In genomic region chr3:123745184-123745855, GRCh38 we compare ENCODE assay signal across 14 cellular contexts.
DNase-seq lines count a peak whose midpoint lies in the region; TF ChIP-seq lines count a peak whose summit lies in the region.
"Had no signal": no experiment of that assay in that cellular context is flagged by ENCODE, and none has a peak within 500 bp of the region (broad histone marks: within the 10 kb centered on the region; RNA-seq: fewer than 3 reads in every experiment).

No MANE protein-coding gene starts in this region.

- 72 to 88% (median 80%) methylated on average over 1 of the region's 1 CpG for WGBS in spleen, 5 donors

- H3K4me1 ChIP-seq in ascending aorta (peaks cover 0 to 42% of the 10 kb centered on the region in 2 donors), spleen (no peaks in the 10 kb centered on the region), uterus (peaks cover 0 to 8% of the 10 kb centered on the region in 2 donors)

- intact Hi-C loops in ascending aorta (cut with DNase I) (loop anchor here (5.0 kb wide), 1 partner anchor 137 kb away; the partner anchor contains the start of gene MYLK), spleen (cut with DNase I; ENCODE audit: low total_unique reads) (no loop called here), posterior cingulate gyrus (cut with DNase I) (no loop called here), uterus (cut with DNase I; ENCODE audit: low total_unique reads) (no loop called here)

- TF ChIP-seq CTCF in AG09309 (IDR thresholded peaks at IDR 0.05; ENCODE audit: control insufficient read depth, insufficient read depth, low read depth, low read length, missing control alignments) = peak; percentile 37
- peak; percentile 34 for TF ChIP-seq CTCF in HFF-Myc (IDR thresholded peaks at IDR 0.05; ENCODE audit: low read depth, low read length, missing control alignments)
- TF ChIP-seq CTCF in ascending aorta (IDR thresholded peaks at IDR 0.05) = peak; percentile 30 to 43 (median 32)
- TF ChIP-seq CTCF in spleen (IDR thresholded peaks at IDR 0.05 in 8 of 11, conservative IDR thresholded peaks at IDR 0.05 in 3 of 11) = peak in 2 of 11 experiments; percentile 11 to 24
- peak in 1 of 4 experiments; percentile 6 for TF ChIP-seq CTCF in uterus (IDR thresholded peaks at IDR 0.05)

- DNase-seq in AG09309 (ENCODE audit: low read depth) = no peak
- no peak for DNase-seq in HFF-Myc (ENCODE audit: extremely low read depth, low read depth)
- peak in 1 of 2 donors; percentile 52 for DNase-seq in ascending aorta (ENCODE audit: low spot score in 2 of 2)
- DNase-seq in iPS-NIHi7 (ENCODE audit: extremely low spot score) = peak; percentile 39
- no peak for DNase-seq in spleen
- DNase-seq in posterior cingulate gyrus = no peak
- no peak for DNase-seq in uterus
- no peak for DNase-seq in NCI-H446 treated with DMSO at 0.1 percent for 48 hours (lab: John Stamatoyannopoulos, UW)
- DNase-seq: anterior cingulate cortex; CD8-positive, alpha-beta T cell; GOT3; naive B cell; NCI-H2171 treated with DMSO at 0.1 percent for 48 hours; stimulated activated CD4-positive, alpha-beta T cell treated with anti-CD3 and anti-CD28 coated beads, Interleukin-2, amount 100 ng/mL, for 48 hours had no signal

- peak overlapping the region; percentile 48 to 49 for H3K27ac ChIP-seq in ascending aorta
- no peak overlapping the region for H3K27ac ChIP-seq in spleen
- no peak overlapping the region for H3K27ac ChIP-seq in uterus

- peaks cover 0 to 9% of the 10 kb centered on the region in 2 donors for H3K9me3 ChIP-seq in ascending aorta
- no peaks in the 10 kb centered on the region for H3K9me3 ChIP-seq in spleen
- H3K9me3 ChIP-seq in uterus = no peaks in the 10 kb centered on the region

- H3K27me3 ChIP-seq in ascending aorta = no peaks in the 10 kb centered on the region
- H3K27me3 ChIP-seq in spleen (replicated peaks in 1 of 7) = no peaks in the 10 kb centered on the region
- H3K27me3 ChIP-seq in uterus = no peaks in the 10 kb centered on the region

- TF ChIP-seq POLR2A in spleen (IDR thresholded peaks at IDR 0.05) = no peak
- no peak for TF ChIP-seq POLR2A in uterus (IDR thresholded peaks at IDR 0.05)

- H3K36me3 ChIP-seq in ascending aorta = peaks cover 0 to 5% of the 10 kb centered on the region in 2 donors
- H3K36me3 ChIP-seq in spleen = no peaks in the 10 kb centered on the region
- no peaks in the 10 kb centered on the region for H3K36me3 ChIP-seq in uterus

- H3K4me3 ChIP-seq in AG09309 (ENCODE audit: control insufficient read depth, low read depth, low read length) = no peak overlapping the region
- no peak overlapping the region for H3K4me3 ChIP-seq in HFF-Myc (replicated peaks; ENCODE audit: low read depth, low read length)
- H3K4me3 ChIP-seq in ascending aorta = no peak overlapping the region
- H3K4me3 ChIP-seq in spleen = no peak overlapping the region
- H3K4me3 ChIP-seq in uterus = no peak overlapping the region

Comparison
In these comparisons a context has a peak if more than half of its experiments do, and no peak if none do; other contexts are left out.
1. H3K27ac ChIP-seq: peak in ascending aorta (2 of 2); none in spleen (0 of 8) and uterus (0 of 2).